ENCODE assay signal across 8 cellular contexts in genomic region chr13:48731957-48732569, GRCh38.
DNase-seq lines count a peak whose midpoint lies in the region; ATAC-seq and TF ChIP-seq lines count a peak whose summit lies in the region.

No MANE protein-coding gene starts in this region.

- ATAC-seq in GM21390 (IDR thresholded peaks at IDR 0.05; ENCODE audit: unreplicated experiment) = peak; percentile 81

- peak; percentile 66 for TF ChIP-seq CTCF in BE2C (IDR thresholded peaks at IDR 0.05; ENCODE audit: low read depth, low read length)

- peaks cover 5% of the 10 kb centered on the region for H3K4me1 ChIP-seq in BE2C

- DNase-seq in BE2C (peak; percentile 46), NCI-H748 treated with DMSO at 0.1 percent for 48 hours (lab: John Stamatoyannopoulos, UW) (peak; percentile 19), head of caudate nucleus (peak in 32 of 42 donors; percentile 14 to 74 (median 38)), ACHN (no peak), amniotic stem cell (lab: John Stamatoyannopoulos, UW) (no peak)
- DNase-seq in activated T-helper 1 cell treated with anti-CD3 and anti-CD28 coated beads, Interleukin-2, amount 50 U/mL, for 16 hours (ENCODE audit: low read depth in 1 of 2, low spot score in 1 of 2) = peak; percentile 23 to 49
- DNase-seq in stimulated activated CD4-positive, alpha-beta T cell treated with anti-CD3 and anti-CD28 coated beads, Interleukin-12 subunit alpha, Interleukin-12 subunit beta, amount 100 ng/mL, for 48 hours (ENCODE audit: low read depth in 2 of 3, low spot score in 1 of 3) = peak; percentile 21 to 58 (median 53)

- no peaks in the 10 kb centered on the region for H3K36me3 ChIP-seq in BE2C

- no peak overlapping the region for H3K4me3 ChIP-seq in BE2C (ENCODE audit: low read depth, low read length)

- intact Hi-C loops in head of caudate nucleus (cut with DNase I) = no loop called here

- peaks cover 3% of the 10 kb centered on the region; the same call in 1 of the 2 replicates for H3K9me3 ChIP-seq in BE2C

- H3K27me3 ChIP-seq in BE2C = no peaks in the 10 kb centered on the region

- in situ Hi-C loops in ACHN (cut with HindIII; ENCODE audit: low pct_ligation_motif_present, low pct_unique_long_range_greater_than_20kb, low sequenced_read_pairs) = no loop called here

Comparison
In these comparisons a context has a peak if more than half of its experiments do, and no peak if none do; other contexts are left out.
1. DNase-seq: peak in BE2C (single experiment), NCI-H748 treated with DMSO at 0.1 percent for 48 hours (single experiment), activated T-helper 1 cell treated with anti-CD3 and anti-CD28 coated beads, Interleukin-2, amount 50 U/mL, for 16 hours (2 of 2), head of caudate nucleus (32 of 42) and stimulated activated CD4-positive, alpha-beta T cell treated with anti-CD3 and anti-CD28 coated beads, Interleukin-12 subunit alpha, Interleukin-12 subunit beta, amount 100 ng/mL, for 48 hours (3 of 3); none in ACHN (single experiment) and amniotic stem cell (single experiment).